In the genomic region with DNA sequence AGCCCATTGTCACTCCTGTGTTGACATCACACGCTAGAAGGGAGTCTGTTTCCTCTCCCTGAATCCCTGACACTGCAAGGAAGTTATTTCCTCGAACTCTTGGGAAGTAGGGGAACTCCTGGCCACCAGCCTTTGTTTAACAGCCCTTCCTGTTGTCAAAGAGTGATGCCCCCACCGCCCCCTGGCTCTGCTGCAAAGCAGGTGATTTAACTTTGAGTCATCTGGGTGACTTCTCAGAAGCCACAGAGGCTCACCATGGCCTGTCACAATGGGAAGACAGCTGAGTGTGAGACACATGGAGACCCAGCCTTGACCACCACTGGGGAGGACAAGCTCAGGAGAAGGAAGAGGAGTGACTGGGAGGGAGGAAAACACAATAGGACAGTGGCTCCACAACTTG, we compare ENCODE assay signal across 10 cellular contexts.
A peak's percentile ranks its signal among the peaks of the same experiment; 100 is the strongest.
DNase-seq lines count a peak whose midpoint lies in the region; ATAC-seq and TF ChIP-seq lines count a peak whose summit lies in the region.
"Had no signal": no experiment of that assay in that cellular context is flagged by ENCODE, and none has a peak within 500 bp of the region (broad histone marks: within the 10 kb centered on the region; RNA-seq: fewer than 3 reads in every experiment).

No MANE protein-coding gene starts in this region.

- no peaks in the 10 kb centered on the region for H3K36me3 Mint-ChIP-seq in activated CD4-positive, alpha-beta T cell treated with anti-CD3 and anti-CD28 coated beads, Interleukin-2, amount 10 ng/mL, durations not matched to agents 24 days and 14 days (ENCODE audit: low read depth)
- H3K36me3 Mint-ChIP-seq in T-helper 2 cell treated with Interferon-gamma antibody and Interleukin-4, amounts not matched to agents 5 μg/mL and 100 μg/mL, for 36 hours (ENCODE audit: low read depth) = peaks cover 2% of the 10 kb centered on the region

- no peak for TF ChIP-seq CTCF in fibroblast of pulmonary artery (IDR thresholded peaks at IDR 0.05; ENCODE audit: low read length, missing control alignments)

- ATAC-seq in HG02970 (IDR thresholded peaks at IDR 0.05; ENCODE audit: low FRiP score, unreplicated experiment) = no peak

- H3K27me3 Mint-ChIP-seq in activated CD4-positive, alpha-beta T cell treated with anti-CD3 and anti-CD28 coated beads, Interleukin-2, amount 10 ng/mL, durations not matched to agents 24 days and 14 days = no peaks in the 10 kb centered on the region
- no peaks in the 10 kb centered on the region for H3K27me3 Mint-ChIP-seq in T-helper 2 cell treated with Interferon-gamma antibody and Interleukin-4, amounts not matched to agents 5 μg/mL and 100 μg/mL, for 36 hours (ENCODE audit: low read depth)

- peak overlapping the region; percentile 63 for H3K27ac Mint-ChIP-seq in activated CD4-positive, alpha-beta T cell treated with anti-CD3 and anti-CD28 coated beads, Interleukin-2, amount 10 ng/mL, durations not matched to agents 24 days and 14 days
- peak overlapping the region; percentile 79 for H3K27ac Mint-ChIP-seq in T-helper 2 cell treated with Interferon-gamma antibody and Interleukin-4, amounts not matched to agents 5 μg/mL and 100 μg/mL, for 36 hours

- H3K9me3 Mint-ChIP-seq in activated CD4-positive, alpha-beta T cell treated with anti-CD3 and anti-CD28 coated beads, Interleukin-2, amount 10 ng/mL, durations not matched to agents 24 days and 14 days = peaks cover 4% of the 10 kb centered on the region
- no peaks in the 10 kb centered on the region for H3K9me3 Mint-ChIP-seq in T-helper 2 cell treated with Interferon-gamma antibody and Interleukin-4, amounts not matched to agents 5 μg/mL and 100 μg/mL, for 36 hours

- H3K4me3 ChIP-seq in fibroblast of pulmonary artery (replicated peaks; ENCODE audit: low read depth, low read length) = no peak overlapping the region
- H3K4me3 ChIP-seq: pancreas had no signal

- H3K4me3 Mint-ChIP-seq in activated CD4-positive, alpha-beta T cell treated with anti-CD3 and anti-CD28 coated beads, Interleukin-2, amount 10 ng/mL, durations not matched to agents 24 days and 14 days = peak overlapping the region; percentile 1
- no peak overlapping the region for H3K4me3 Mint-ChIP-seq in T-helper 2 cell treated with Interferon-gamma antibody and Interleukin-4, amounts not matched to agents 5 μg/mL and 100 μg/mL, for 36 hours

- peak; percentile 68 for DNase-seq in activated CD4-positive, alpha-beta T cell treated with anti-CD3 and anti-CD28 coated beads, Interleukin-2, amount 10 ng/mL, durations not matched to agents 24 days and 14 days
- DNase-seq in activated CD4-positive, alpha-beta T cell treated with anti-CD3 and anti-CD28 coated beads for 4 hours = no peak
- peak; percentile 62 for DNase-seq in T-helper 2 cell treated with Interferon-gamma antibody and Interleukin-4, amounts not matched to agents 5 μg/mL and 100 μg/mL, for 36 hours (ENCODE audit: low spot score)
- DNase-seq in fibroblast of pulmonary artery (ENCODE audit: low read depth) (peak; percentile 40), midbrain (lab: John Stamatoyannopoulos, UW) (no peak), NCI-H1092 (lab: John Stamatoyannopoulos, UW) (no peak)
- peak; percentile 65 for DNase-seq in stimulated activated CD8-positive, alpha-beta memory T cell treated with anti-CD3 and anti-CD28 coated beads, Interleukin-4, amount 100 ng/mL, for 48 hours
- DNase-seq: NCI-H1436, pancreas had no signal

- intact Hi-C loops in activated CD4-positive, alpha-beta T cell treated with anti-CD3 and anti-CD28 coated beads, Interleukin-2, amount 10 ng/mL, durations not matched to agents 24 days and 14 days (cut with micrococcal nuclease) = loop anchor here (1.0 kb wide), 1 partner anchor 15 kb away; no protein-coding TSS in a partner anchor

- H3K4me1 Mint-ChIP-seq in activated CD4-positive, alpha-beta T cell treated with anti-CD3 and anti-CD28 coated beads, Interleukin-2, amount 10 ng/mL, durations not matched to agents 24 days and 14 days = peaks cover 52% of the 10 kb centered on the region
- peaks cover 60% of the 10 kb centered on the region for H3K4me1 Mint-ChIP-seq in T-helper 2 cell treated with Interferon-gamma antibody and Interleukin-4, amounts not matched to agents 5 μg/mL and 100 μg/mL, for 36 hours (ENCODE audit: low read depth)

Comparison
In these comparisons a context has a peak if more than half of its experiments do, and no peak if none do; other contexts are left out.
1. DNase-seq: peak in activated CD4-positive, alpha-beta T cell treated with anti-CD3 and anti-CD28 coated beads, Interleukin-2, amount 10 ng/mL, durations not matched to agents 24 days and 14 days (single experiment), T-helper 2 cell treated with Interferon-gamma antibody and Interleukin-4, amounts not matched to agents 5 μg/mL and 100 μg/mL, for 36 hours (single experiment), fibroblast of pulmonary artery (single experiment) and stimulated activated CD8-positive, alpha-beta memory T cell treated with anti-CD3 and anti-CD28 coated beads, Interleukin-4, amount 100 ng/mL, for 48 hours (single experiment); none in activated CD4-positive, alpha-beta T cell treated with anti-CD3 and anti-CD28 coated beads for 4 hours (0 of 2), midbrain (single experiment) and NCI-H1092 (single experiment).